8 cellular contexts compared by ENCODE assay signal in genomic region chr13:69857188-69857821, GRCh38.
A peak's percentile ranks its signal among the peaks of the same experiment; 100 is the strongest.
DNase-seq lines count a peak whose midpoint lies in the region; ATAC-seq and TF ChIP-seq lines count a peak whose summit lies in the region.

No MANE protein-coding gene starts in this region.

- no peaks in the 10 kb centered on the region for H3K36me3 Mint-ChIP-seq in progenitor cell of endocrine pancreas (ENCODE audit: insufficient read depth)
- H3K36me3 Mint-ChIP-seq in activated T-cell treated with anti-CD3 and anti-CD28 coated beads, Interleukin-2, amount 50 U/mL, for 24 hours (ENCODE audit: low read depth), result no peaks in the 10 kb centered on the region

- DNase-seq in GM03348 (ENCODE audit: low spot score) (peak; percentile 5), KBM-7 (peak; percentile 59), OCI-M1 (lab: John Stamatoyannopoulos, UW) (peak; percentile 85), epithelial cell of esophagus (ENCODE audit: low read depth) (peak; percentile 70), progenitor cell of endocrine pancreas (ENCODE audit: low spot score, unreplicated experiment) (no peak), activated gamma-delta T cell treated with Interleukin-2 at 50 U/mL for 16 hours (no peak)
- no peak for DNase-seq in activated T-cell treated with anti-CD3 and anti-CD28 coated beads, Interleukin-2, amount 50 U/mL, for 24 hours

- H3K27me3 Mint-ChIP-seq in progenitor cell of endocrine pancreas, result no peaks in the 10 kb centered on the region
- H3K27me3 Mint-ChIP-seq in activated T-cell treated with anti-CD3 and anti-CD28 coated beads, Interleukin-2, amount 50 U/mL, for 24 hours, result no peaks in the 10 kb centered on the region

- in situ Hi-C loops in KBM-7 (cut with MboI; ENCODE audit: low pct_unique_long_range_greater_than_20kb, low sequenced_read_pairs), result no loop called here

- ATAC-seq in GM21723 (IDR thresholded peaks at IDR 0.05; ENCODE audit: unreplicated experiment), result peak; percentile 86

- TF ChIP-seq CTCF in epithelial cell of esophagus (IDR thresholded peaks at IDR 0.05; ENCODE audit: insufficient read depth, low read depth, low read length, missing control alignments), result peak; percentile 51
- peak; percentile 79 for TF ChIP-seq CTCF in progenitor cell of endocrine pancreas (IDR thresholded peaks at IDR 0.05; ENCODE audit: unreplicated experiment)

- H3K9me3 Mint-ChIP-seq in progenitor cell of endocrine pancreas (ENCODE audit: low read depth), result no peaks in the 10 kb centered on the region
- H3K9me3 Mint-ChIP-seq in activated T-cell treated with anti-CD3 and anti-CD28 coated beads, Interleukin-2, amount 50 U/mL, for 24 hours, result no peaks in the 10 kb centered on the region

- no peak overlapping the region for H3K4me3 ChIP-seq in epithelial cell of esophagus (ENCODE audit: low read length)

- no peak overlapping the region for H3K4me3 Mint-ChIP-seq in progenitor cell of endocrine pancreas (ENCODE audit: low read depth)
- no peak overlapping the region for H3K4me3 Mint-ChIP-seq in activated T-cell treated with anti-CD3 and anti-CD28 coated beads, Interleukin-2, amount 50 U/mL, for 24 hours

- peaks cover 10% of the 10 kb centered on the region for H3K4me1 Mint-ChIP-seq in progenitor cell of endocrine pancreas (ENCODE audit: low read depth)
- no peaks in the 10 kb centered on the region for H3K4me1 Mint-ChIP-seq in activated T-cell treated with anti-CD3 and anti-CD28 coated beads, Interleukin-2, amount 50 U/mL, for 24 hours (ENCODE audit: low read depth)

- H3K27ac Mint-ChIP-seq in progenitor cell of endocrine pancreas, result peak overlapping the region; percentile 30
- H3K27ac Mint-ChIP-seq in activated T-cell treated with anti-CD3 and anti-CD28 coated beads, Interleukin-2, amount 50 U/mL, for 24 hours, result no peak overlapping the region

Comparison
In these comparisons a context has a peak if more than half of its experiments do, and no peak if none do; other contexts are left out.
1. DNase-seq: peak in GM03348 (single experiment), KBM-7 (single experiment), OCI-M1 (single experiment) and epithelial cell of esophagus (single experiment); none in progenitor cell of endocrine pancreas (single experiment), activated gamma-delta T cell treated with Interleukin-2 at 50 U/mL for 16 hours (single experiment) and activated T-cell treated with anti-CD3 and anti-CD28 coated beads, Interleukin-2, amount 50 U/mL, for 24 hours (single experiment).